9 cellular contexts compared by ENCODE assay signal in the genomic region with DNA sequence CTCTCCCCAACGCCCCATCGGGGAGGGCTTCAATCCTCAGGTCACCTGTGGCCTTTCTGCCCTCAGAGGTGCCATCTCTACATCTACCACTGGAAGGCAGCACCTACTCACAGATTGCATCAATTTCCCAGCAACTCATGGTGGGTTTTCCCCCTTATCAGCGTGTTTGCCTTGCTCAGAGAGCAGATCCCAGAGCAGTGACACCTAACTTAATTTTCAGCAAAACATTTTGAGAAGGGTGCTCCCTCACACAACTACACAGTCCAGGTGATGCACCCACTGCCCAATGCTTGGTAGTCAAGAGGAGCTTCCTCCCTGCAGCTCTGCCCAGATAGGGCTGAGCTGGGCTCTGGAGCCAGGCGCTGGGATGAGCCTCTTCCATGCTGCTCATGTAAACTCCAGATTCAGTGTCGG. TPM values are rescaled to one million over a fixed set of nuclear protein-coding genes. Genes with fewer than 3 reads are reported as not detected.
A peak's percentile ranks its signal among the peaks of the same experiment; 100 is the strongest.
DNase-seq lines count a peak whose midpoint lies in the region; ATAC-seq and TF ChIP-seq lines count a peak whose summit lies in the region.
"Had no signal": no experiment of that assay in that cellular context is flagged by ENCODE, and none has a peak within 500 bp of the region (broad histone marks: within the 10 kb centered on the region; RNA-seq: fewer than 3 reads in every experiment).

No MANE protein-coding gene starts in this region.

- H3K27ac Mint-ChIP-seq in MCF 10A (ENCODE audit: low read depth, unreplicated experiment) (no peak overlapping the region), neural crest cell (ENCODE audit: unreplicated experiment) (no peak overlapping the region)
- H3K27ac Mint-ChIP-seq in effector memory CD8-positive, alpha-beta T cell = no peak overlapping the region
- H3K27ac Mint-ChIP-seq: activated naive CD8-positive, alpha-beta T cell treated with anti-CD3 and anti-CD28 coated beads, Interleukin-2, amount 10 ng/mL, durations not matched to agents 7 days and 5 days had no signal

- TF ChIP-seq CTCF in MCF 10A (IDR thresholded peaks at IDR 0.05; ENCODE audit: unreplicated experiment) = peak; percentile 70
- TF ChIP-seq CTCF in breast epithelium (IDR thresholded peaks at IDR 0.05) = no peak
- peak; percentile 79 for TF ChIP-seq CTCF in Panc1 (IDR thresholded peaks at IDR 0.05)
- peak; percentile 58 for TF ChIP-seq CTCF in neural crest cell (conservative IDR thresholded peaks at IDR 0.05)

- H3K4me1 ChIP-seq in breast epithelium (no peaks in the 10 kb centered on the region), Panc1 (ENCODE audit: control insufficient read depth, insufficient read depth, low read length) (no peaks in the 10 kb centered on the region)

- H3K4me3 Mint-ChIP-seq in MCF 10A (ENCODE audit: unreplicated experiment) = no peak overlapping the region
- no peak overlapping the region for H3K4me3 Mint-ChIP-seq in neural crest cell
- H3K4me3 Mint-ChIP-seq in effector memory CD8-positive, alpha-beta T cell = no peak overlapping the region
- H3K4me3 Mint-ChIP-seq: activated naive CD8-positive, alpha-beta T cell treated with anti-CD3 and anti-CD28 coated beads, Interleukin-2, amount 10 ng/mL, durations not matched to agents 7 days and 5 days had no signal

- no peak overlapping the region for H3K4me3 ChIP-seq in breast epithelium
- H3K4me3 ChIP-seq in Panc1 (ENCODE audit: low read depth in 2 of 2, low read length in 2 of 2) = no peak overlapping the region

- no TSS peak for BruUV-seq in MCF 10A (replicated peaks; lab: Mats Ljungman, UMichigan)
- no TSS peak for BruUV-seq in Panc1 (replicated peaks; lab: Mats Ljungman, UMichigan)

- ATAC-seq in HG02870 (IDR thresholded peaks at IDR 0.05; ENCODE audit: unreplicated experiment) (peak; percentile 90), Panc1 (peak; percentile 76)
- no peak for ATAC-seq in effector memory CD8-positive, alpha-beta T cell (replicated peaks)

- H3K9me3 ChIP-seq in breast epithelium (no peaks in the 10 kb centered on the region), Panc1 (ENCODE audit: control insufficient read depth, insufficient read depth, low read depth, low read length) (peaks cover 3% of the 10 kb centered on the region; the same call in 1 of the 2 replicates)

- intact Hi-C loops in MCF 10A (cut with micrococcal nuclease) (loop anchor here (1.0 to 5.0 kb wide), 3 partner anchors 181 to 624 kb away; a partner anchor contains a TSS), breast epithelium (cut with DNase I; ENCODE audit: low total_unique reads) (no loop called here), Panc1 (cut with micrococcal nuclease; ENCODE audit: unreplicated experiment) (no loop called here)

- no peaks in the 10 kb centered on the region for H3K27me3 Mint-ChIP-seq in MCF 10A (ENCODE audit: insufficient read depth, unreplicated experiment)
- H3K27me3 Mint-ChIP-seq in neural crest cell (ENCODE audit: low read depth) = peaks cover 22% of the 10 kb centered on the region
- peaks cover 20 to 25% of the 10 kb centered on the region in 2 donors for H3K27me3 Mint-ChIP-seq in effector memory CD8-positive, alpha-beta T cell

- in situ Hi-C loops in Panc1 (cut with HindIII; ENCODE audit: low pct_unique_long_range_greater_than_20kb, low sequenced_read_pairs) = no loop called here

- POLR2A ChIA-PET in MCF 10A (lab: Yijun Ruan, JAX) (interaction anchor here (1.3 kb wide), 1 partner anchor 242 kb away, joined by 8 read pairs; a partner anchor contains a TSS), Panc1 (lab: Charles Lee) (no interaction called here)

- no peaks in the 10 kb centered on the region for H3K4me1 Mint-ChIP-seq in MCF 10A (ENCODE audit: insufficient read depth, unreplicated experiment)
- no peaks in the 10 kb centered on the region for H3K4me1 Mint-ChIP-seq in neural crest cell
- H3K4me1 Mint-ChIP-seq in effector memory CD8-positive, alpha-beta T cell (ENCODE audit: low read depth in 2 of 2) = no peaks in the 10 kb centered on the region
- H3K4me1 Mint-ChIP-seq: activated naive CD8-positive, alpha-beta T cell treated with anti-CD3 and anti-CD28 coated beads, Interleukin-2, amount 10 ng/mL, durations not matched to agents 7 days and 5 days had no signal

- H3K27ac ChIP-seq in breast epithelium (no peak overlapping the region), Panc1 (ENCODE audit: low read length) (no peak overlapping the region)

- H3K9me3 Mint-ChIP-seq in MCF 10A (ENCODE audit: unreplicated experiment) = no peaks in the 10 kb centered on the region
- peaks cover 2% of the 10 kb centered on the region for H3K9me3 Mint-ChIP-seq in neural crest cell
- H3K9me3 Mint-ChIP-seq in effector memory CD8-positive, alpha-beta T cell = no peaks in the 10 kb centered on the region
- H3K9me3 Mint-ChIP-seq: activated naive CD8-positive, alpha-beta T cell treated with anti-CD3 and anti-CD28 coated beads, Interleukin-2, amount 10 ng/mL, durations not matched to agents 7 days and 5 days had no signal

- TF ChIP-seq POLR2A in breast epithelium (IDR thresholded peaks at IDR 0.05) = no peak

- CTCF ChIA-PET in MCF 10A (lab: Yijun Ruan, JAX) = interaction anchor here (0.6 to 4.2 kb wide), 23 partner anchors 8 to 689 kb away, joined by 3 to 72 read pairs (median 4); no protein-coding TSS in a partner anchor
- CTCF ChIA-PET in Panc1 (lab: Charles Lee) = interaction anchor here (0.6 to 1.0 kb wide), 3 partner anchors 17 to 614 kb away, joined by 3 to 4 read pairs (median 3); no protein-coding TSS in a partner anchor

- H3K36me3 Mint-ChIP-seq in MCF 10A (ENCODE audit: insufficient read depth, unreplicated experiment) = peaks cover 7% of the 10 kb centered on the region
- no peaks in the 10 kb centered on the region for H3K36me3 Mint-ChIP-seq in neural crest cell (ENCODE audit: low read depth)
- no peaks in the 10 kb centered on the region for H3K36me3 Mint-ChIP-seq in effector memory CD8-positive, alpha-beta T cell (ENCODE audit: insufficient read depth)
- H3K36me3 Mint-ChIP-seq: activated naive CD8-positive, alpha-beta T cell treated with anti-CD3 and anti-CD28 coated beads, Interleukin-2, amount 10 ng/mL, durations not matched to agents 7 days and 5 days had no signal

- H3K27me3 ChIP-seq in breast epithelium (no peaks in the 10 kb centered on the region), Panc1 (ENCODE audit: control insufficient read depth, insufficient read depth, low read length) (no peaks in the 10 kb centered on the region)

- peak; percentile 45 for DNase-seq in MCF 10A (ENCODE audit: unreplicated experiment)
- DNase-seq in breast epithelium (ENCODE audit: low spot score in 2 of 2) = no peak
- DNase-seq in Panc1 (ENCODE audit: low read depth, low spot score) = no peak
- no peak for DNase-seq in neural crest cell (ENCODE audit: low read depth, low spot score)
- DNase-seq in central memory CD4-positive, alpha-beta T cell = no peak
- DNase-seq in activated CD4-positive, CD25-positive, alpha-beta regulatory T cell treated with anti-CD3 and anti-CD28 coated beads, Interleukin-2, amount 50 U/mL, for 72 hours = no peak
- no peak for DNase-seq in effector memory CD8-positive, alpha-beta T cell
- DNase-seq: activated naive CD8-positive, alpha-beta T cell treated with anti-CD3 and anti-CD28 coated beads, Interleukin-2, amount 10 ng/mL, durations not matched to agents 7 days and 5 days had no signal

- H3K36me3 ChIP-seq in breast epithelium = no peaks in the 10 kb centered on the region
- H3K36me3 ChIP-seq in Panc1 (ENCODE audit: control insufficient read depth, insufficient read depth, low read length) = no peaks in the 10 kb centered on the region

RNA-seq across cellular contexts. Expression of a gene that starts 48.2 kb away (rescaled TPM):
- total RNA-seq in MCF 10A (2022) (not detected in 2 replicates), breast epithelium (not detected), Panc1 (2021; ENCODE audit: unreplicated experiment) (0.57 TPM), neural crest cell (0.30 TPM in 1 of 2 replicates, not detected in the other)
- polyA plus RNA-seq in Panc1 (2012; ENCODE audit: insufficient read length) = not detected

Comparison
In these comparisons a context has a peak if more than half of its experiments do, and no peak if none do; other contexts are left out.
1. CTCF ChIP-seq: peak in MCF 10A (single experiment), Panc1 (single experiment) and neural crest cell (single experiment); none in breast epithelium (0 of 3).